Comparison of ENCODE assay signal across 10 cellular contexts in genomic region chr18:59904051-59904601, GRCh38. TPM values are rescaled to one million over a fixed set of nuclear protein-coding genes. Genes with fewer than 3 reads are reported as not detected.
DNase-seq lines count a peak whose midpoint lies in the region; ATAC-seq and TF ChIP-seq lines count a peak whose summit lies in the region.
"Had no signal": no experiment of that assay in that cellular context is flagged by ENCODE, and none has a peak within 500 bp of the region (broad histone marks: within the 10 kb centered on the region; RNA-seq: fewer than 3 reads in every experiment).

No MANE protein-coding gene starts in this region.

- DNase-seq in EH (ENCODE audit: low read depth) (peak; percentile 46), RWPE1 (ENCODE audit: low spot score) (no peak), fibroblast of gingiva (ENCODE audit: low read depth) (peak; percentile 45), sciatic nerve (ENCODE audit: low spot score) (no peak), AML-193 (lab: John Stamatoyannopoulos, UW) (no peak)
- DNase-seq: kidney, NCI-H510A treated with DMSO at 0.1 percent for 48 hours had no signal

- H3K4me1 ChIP-seq in ACC112 (ENCODE audit: control insufficient read depth, insufficient read depth, low read length, unreplicated experiment) = peaks cover 45% of the 10 kb centered on the region

- TF ChIP-seq CTCF in RWPE1 (conservative IDR thresholded peaks at IDR 0.05; ENCODE audit: low read depth) = no peak

- H3K27me3 ChIP-seq in ACC112 (ENCODE audit: insufficient read depth, low read length) = no peaks in the 10 kb centered on the region

- peak overlapping the region; percentile 94 for H3K27ac ChIP-seq in ACC112 (ENCODE audit: low read depth, low read length)
- peak overlapping the region; percentile 81 for H3K27ac ChIP-seq in RWPE1

- POLR2A ChIA-PET in RWPE1 (lab: Yijun Ruan, JAX; ENCODE audit: low non-redundant PET) = no interaction called here

- H3K79me2 ChIP-seq in ACC112 (ENCODE audit: control insufficient read depth, insufficient read depth, low read length, unreplicated experiment) = peaks cover 39% of the 10 kb centered on the region

- peaks cover 25% of the 10 kb centered on the region for H3K36me3 ChIP-seq in ACC112 (ENCODE audit: insufficient read depth, low read length)

- CTCF ChIA-PET in RWPE1 (lab: Yijun Ruan, JAX) = no interaction called here

- intact Hi-C loops in sciatic nerve (cut with DNase I) = no loop called here

- ATAC-seq in sciatic nerve = no peak
- ATAC-seq in GM19035 (IDR thresholded peaks at IDR 0.05; ENCODE audit: unreplicated experiment) = no peak
- no peak for ATAC-seq in HG03175 (IDR thresholded peaks at IDR 0.05; ENCODE audit: unreplicated experiment)

- H2AFZ ChIP-seq in ACC112 (ENCODE audit: low read length, unreplicated experiment) = no peak overlapping the region

- peak overlapping the region; percentile 79 for H3K4me3 ChIP-seq in ACC112 (ENCODE audit: low read depth, low read length)

RNA-seq across cellular contexts. Expression of gene PMAIP1, which starts 4.3 kb away (rescaled TPM):
- 1.2 TPM for total RNA-seq in sciatic nerve

Comparison
In these comparisons a context has a peak if more than half of its experiments do, and no peak if none do; other contexts are left out.
1. DNase-seq: peak in EH (single experiment) and fibroblast of gingiva (single experiment); none in RWPE1 (single experiment), sciatic nerve (single experiment) and AML-193 (0 of 2).